In genomic region chr20:44442298-44443070, GRCh38 we compare ENCODE assay signal across 1 cellular context.
TF ChIP-seq lines count a peak whose summit lies in the region.

No MANE protein-coding gene starts in this region.

TF ChIP-seq in HepG2, 621 proteins besides CTCF, POLR2A, EP300 and RAD21 (continued from another document and continues in another):
- TF ChIP-seq RFX1 (IDR thresholded peaks at IDR 0.05): 0 out of 2 replicates have a peak, but pooled peaks have one; percentile 3
- TF ChIP-seq MNT (IDR thresholded peaks at IDR 0.05): no peak
- 0 out of 2 replicates have a peak, but pooled peaks have one; percentile 4 for TF ChIP-seq ZSCAN21 (CRISPR knock-in tag; IDR thresholded peaks at IDR 0.05; ENCODE audit: borderline replicate concordance)
- TF ChIP-seq PRDM10 (CRISPR knock-in tag; IDR thresholded peaks at IDR 0.05; ENCODE audit: low read depth): peak; percentile 60; the same call in 1 of the 2 replicates
- TF ChIP-seq SRSF1 (optimal IDR thresholded peaks at IDR 0.05; ENCODE audit: low read depth, low read length): no peak
- no peak for TF ChIP-seq NFKBIZ (CRISPR knock-in tag; IDR thresholded peaks at IDR 0.05)
- TF ChIP-seq ZBTB4 (CRISPR knock-in tag; IDR thresholded peaks at IDR 0.05; ENCODE audit: borderline replicate concordance): no peak
- TF ChIP-seq NFE2L1 (CRISPR knock-in tag; IDR thresholded peaks at IDR 0.05; ENCODE audit: borderline replicate concordance): no peak
- 0 out of 2 replicates have a peak, but pooled peaks have one; percentile 34 for TF ChIP-seq TRIM24 (CRISPR knock-in tag; IDR thresholded peaks at IDR 0.05)
- peak; percentile 17; the same call in 1 of the 2 replicates for TF ChIP-seq PAXIP1 (CRISPR knock-in tag; conservative IDR thresholded peaks at IDR 0.05)
- TF ChIP-seq KDM5B (CRISPR knock-in tag; IDR thresholded peaks at IDR 0.05; ENCODE audit: borderline replicate concordance): no peak
- no peak for TF ChIP-seq ZNF749 (CRISPR knock-in tag; IDR thresholded peaks at IDR 0.05; ENCODE audit: borderline replicate concordance)
- TF ChIP-seq SPEN (CRISPR knock-in tag; IDR thresholded peaks at IDR 0.05; ENCODE audit: low read depth): 0 out of 2 replicates have a peak, but pooled peaks have one; percentile 32
- peak; percentile 49 for TF ChIP-seq ZNF143 (CRISPR knock-in tag; IDR thresholded peaks at IDR 0.05)
- 0 out of 2 replicates have a peak, but pooled peaks have one; percentile 29 for TF ChIP-seq BCL3 (CRISPR knock-in tag; IDR thresholded peaks at IDR 0.05)
- 0 out of 2 replicates have a peak, but pooled peaks have one; percentile 47 for TF ChIP-seq MYC (CRISPR knock-in tag; IDR thresholded peaks at IDR 0.05; ENCODE audit: borderline replicate concordance)
- no peak for TF ChIP-seq ZNF33A (CRISPR knock-in tag; IDR thresholded peaks at IDR 0.05; ENCODE audit: borderline replicate concordance)
- 0 out of 2 replicates have a peak, but pooled peaks have one; percentile 38 for TF ChIP-seq ATF7-NPFF (CRISPR knock-in tag; IDR thresholded peaks at IDR 0.05; ENCODE audit: low read depth)
- TF ChIP-seq ZNF407 (CRISPR knock-in tag; IDR thresholded peaks at IDR 0.05; ENCODE audit: not compliant biosample characterization): no peak
- TF ChIP-seq ZFP90 (CRISPR knock-in tag; IDR thresholded peaks at IDR 0.05; ENCODE audit: borderline replicate concordance): peak; percentile 80
- peak; percentile 70; the same call in 1 of the 2 replicates for TF ChIP-seq ZNF598 (CRISPR knock-in tag; IDR thresholded peaks at IDR 0.05; ENCODE audit: borderline replicate concordance)
- no peak for TF ChIP-seq ARID4A (CRISPR knock-in tag; IDR thresholded peaks at IDR 0.05; ENCODE audit: borderline replicate concordance)
- 0 out of 2 replicates have a peak, but pooled peaks have one; percentile 53 for TF ChIP-seq BORCS8-MEF2B (CRISPR knock-in tag; IDR thresholded peaks at IDR 0.05)
